Comparison of ENCODE assay signal across 32 cellular contexts in genomic region chr4:42878868-42879267, GRCh38. TPM values are rescaled to one million over a fixed set of nuclear protein-coding genes. Genes with fewer than 3 reads are reported as not detected.
"Had no signal": no experiment of that assay in that cellular context is flagged by ENCODE, and none has a peak within 500 bp of the region (broad histone marks: within the 10 kb centered on the region; RNA-seq: fewer than 3 reads in every experiment).

No MANE protein-coding gene starts in this region.

- H3K27ac Mint-ChIP-seq: stimulated activated effector memory CD8-positive, alpha-beta T cell treated with anti-CD3 and anti-CD28 coated beads, Interleukin-12 subunit alpha, Interleukin-12 subunit beta, amount 100 ng/mL, for 72 hours; stimulated activated memory B cell treated with anti-CD40 and anti-IgM and Interleukin-4, amounts not matched to agents 10 μg/mL and 1 μg/mL and 100 μg/mL, for 72 hours; stimulated activated naive B cell treated with anti-CD40 and anti-IgM and Interleukin-4, amounts not matched to agents 10 μg/mL and 1 μg/mL and 100 μg/mL, for 72 hours; stimulated activated naive CD8-positive, alpha-beta T cell treated with anti-CD3 and anti-CD28 coated beads, Interleukin-15, Interleukin-2, amounts not matched to agents 100 ng/mL and 50 ng/mL, for 24 hours; type B pancreatic cell had no signal

- H3K27me3 ChIP-seq: stomach, suprapubic skin, testis, thyroid gland, tibial nerve, transverse colon, upper lobe of left lung, upper lobe of right lung, uterus, vagina had no signal

- H3K4me1 Mint-ChIP-seq: stimulated activated effector memory CD8-positive, alpha-beta T cell treated with anti-CD3 and anti-CD28 coated beads, Interleukin-12 subunit alpha, Interleukin-12 subunit beta, amount 100 ng/mL, for 72 hours; stimulated activated memory B cell treated with anti-CD40 and anti-IgM and Interleukin-4, amounts not matched to agents 10 μg/mL and 1 μg/mL and 100 μg/mL, for 72 hours; stimulated activated naive B cell treated with anti-CD40 and anti-IgM and Interleukin-4, amounts not matched to agents 10 μg/mL and 1 μg/mL and 100 μg/mL, for 72 hours; stimulated activated naive CD8-positive, alpha-beta T cell treated with anti-CD3 and anti-CD28 coated beads, Interleukin-15, amount 100 ng/mL, for 72 hours had no signal

- H3K27ac ChIP-seq: stomach, suprapubic skin, testis, thoracic aorta, thyroid gland, tibial artery, tibial nerve, transverse colon, upper lobe of left lung, upper lobe of right lung, uterus, vagina had no signal

- H3K4me3 Mint-ChIP-seq: stimulated activated effector memory CD8-positive, alpha-beta T cell treated with anti-CD3 and anti-CD28 coated beads, Interleukin-12 subunit alpha, Interleukin-12 subunit beta, amount 100 ng/mL, for 72 hours; stimulated activated memory B cell treated with anti-CD40 and anti-IgM and Interleukin-4, amounts not matched to agents 10 μg/mL and 1 μg/mL and 100 μg/mL, for 72 hours; stimulated activated naive B cell treated with anti-CD40 and anti-IgM and Interleukin-4, amounts not matched to agents 10 μg/mL and 1 μg/mL and 100 μg/mL, for 72 hours; stimulated activated naive CD8-positive, alpha-beta T cell treated with anti-CD3 and anti-CD28 coated beads, Interleukin-15, amount 100 ng/mL, for 72 hours; stimulated activated naive CD8-positive, alpha-beta T cell treated with anti-CD3 and anti-CD28 coated beads, Interleukin-15, Interleukin-2, amounts not matched to agents 100 ng/mL and 50 ng/mL, for 24 hours; type B pancreatic cell had no signal

- H3K4me3 ChIP-seq: stomach, suprapubic skin, testis, thoracic aorta, thyroid gland, tibial artery, tibial nerve, transverse colon, upper lobe of left lung, upper lobe of right lung, uterus, vagina had no signal

- ATAC-seq: stimulated activated effector memory CD8-positive, alpha-beta T cell treated with anti-CD3 and anti-CD28 coated beads, Interleukin-12 subunit alpha, Interleukin-12 subunit beta, amount 100 ng/mL, for 72 hours; stimulated activated memory B cell treated with anti-CD40 and anti-IgM and Interleukin-4, amounts not matched to agents 10 μg/mL and 1 μg/mL and 100 μg/mL, for 72 hours; stimulated activated naive B cell treated with anti-CD40 and anti-IgM and Interleukin-4, amounts not matched to agents 10 μg/mL and 1 μg/mL and 100 μg/mL, for 72 hours; stimulated activated naive CD8-positive, alpha-beta T cell treated with anti-CD3 and anti-CD28 coated beads, Interleukin-15, amount 100 ng/mL, for 72 hours; stimulated activated naive CD8-positive, alpha-beta T cell treated with anti-CD3 and anti-CD28 coated beads, Interleukin-15, Interleukin-2, amounts not matched to agents 100 U/mL and 50 U/mL, for 24 hours; upper lobe of right lung had no signal

- H3K9me3 Mint-ChIP-seq: stimulated activated effector memory CD8-positive, alpha-beta T cell treated with anti-CD3 and anti-CD28 coated beads, Interleukin-12 subunit alpha, Interleukin-12 subunit beta, amount 100 ng/mL, for 72 hours; stimulated activated memory B cell treated with anti-CD40 and anti-IgM and Interleukin-4, amounts not matched to agents 10 μg/mL and 1 μg/mL and 100 μg/mL, for 72 hours; stimulated activated naive B cell treated with anti-CD40 and anti-IgM and Interleukin-4, amounts not matched to agents 10 μg/mL and 1 μg/mL and 100 μg/mL, for 72 hours; stimulated activated naive CD8-positive, alpha-beta T cell treated with anti-CD3 and anti-CD28 coated beads, Interleukin-15, amount 100 ng/mL, for 72 hours; stimulated activated naive CD8-positive, alpha-beta T cell treated with anti-CD3 and anti-CD28 coated beads, Interleukin-15, Interleukin-2, amounts not matched to agents 100 ng/mL and 50 ng/mL, for 24 hours; type B pancreatic cell had no signal

- H3K36me3 ChIP-seq: stomach, suprapubic skin, thoracic aorta, thyroid gland, tibial artery, tibial nerve, transverse colon, upper lobe of left lung, upper lobe of right lung, uterus, vagina had no signal

- DNase-seq: stimulated activated CD4-positive, alpha-beta T cell treated with anti-CD3 and anti-CD28 coated beads, Interleukin-2, amount 100 ng/mL, for 48 hours; stimulated activated CD4-positive, alpha-beta T cell treated with anti-CD3 and anti-CD28 coated beads, Interleukin-4, amount 100 ng/mL, for 1 hour; stimulated activated CD4-positive, alpha-beta T cell treated with anti-CD3 and anti-CD28 coated beads, Interleukin-4, amount 100 ng/mL, for 24 hours; stimulated activated CD4-positive, alpha-beta T cell treated with anti-CD3 and anti-CD28 coated beads, Interleukin-4, amount 100 ng/mL, for 4 hours; stimulated activated CD8-positive, alpha-beta memory T cell treated with anti-CD3 and anti-CD28 coated beads, Interleukin-4, amount 100 ng/mL, for 48 hours; stimulated activated naive B cell treated with anti-CD40 and anti-IgM and Interleukin-4, amounts not matched to agents 10 μg/mL and 1 μg/mL and 100 μg/mL, for 72 hours; stimulated activated naive CD4-positive, alpha-beta T cell; stimulated activated naive CD4-positive, alpha-beta T cell treated with Interleukin-2 at 50 U/mL for 16 hours; stimulated activated naive CD8-positive, alpha-beta T cell treated with anti-CD3 and anti-CD28 coated beads, Interleukin-15, amount 100 ng/mL, for 72 hours; stimulated activated naive CD8-positive, alpha-beta T cell treated with anti-CD3 and anti-CD28 coated beads, Interleukin-15, Interleukin-2, amounts not matched to agents 100 U/mL and 50 U/mL, for 24 hours; stomach; substantia nigra; testis; thyroid gland; tibial artery; transverse colon; trophoblast cell; upper lobe of left lung; upper lobe of right lung; uterus had no signal

- H3K9me3 ChIP-seq: stomach, suprapubic skin, testis, thoracic aorta, thyroid gland, tibial artery, tibial nerve, transverse colon, upper lobe of left lung, upper lobe of right lung, uterus, vagina had no signal

- H3K36me3 Mint-ChIP-seq: stimulated activated effector memory CD8-positive, alpha-beta T cell treated with anti-CD3 and anti-CD28 coated beads, Interleukin-12 subunit alpha, Interleukin-12 subunit beta, amount 100 ng/mL, for 72 hours; stimulated activated memory B cell treated with anti-CD40 and anti-IgM and Interleukin-4, amounts not matched to agents 10 μg/mL and 1 μg/mL and 100 μg/mL, for 72 hours; stimulated activated naive B cell treated with anti-CD40 and anti-IgM and Interleukin-4, amounts not matched to agents 10 μg/mL and 1 μg/mL and 100 μg/mL, for 72 hours; type B pancreatic cell had no signal

RNA-seq across cellular contexts. Expression of gene GRXCR1, which starts 13.6 kb away (rescaled TPM):
- total RNA-seq: stomach, subcutaneous adipose tissue, suprapubic skin, temporal lobe, thoracic aorta, thyroid gland, tibial nerve, transverse colon, upper lobe of left lung, upper lobe of right lung, ureter, urinary bladder, uterus, vagina had no signal
- polyA plus RNA-seq: stomach, urinary bladder had no signal
